1 cellular context compared by ENCODE assay signal in genomic region chr5:143168877-143169810, GRCh38.
TF ChIP-seq lines count a peak whose summit lies in the region.

No MANE protein-coding gene starts in this region.

TF ChIP-seq in HepG2, 621 proteins besides CTCF, POLR2A, EP300 and RAD21 (continued from another document and continues in another):
- TF ChIP-seq, protein P1, sequence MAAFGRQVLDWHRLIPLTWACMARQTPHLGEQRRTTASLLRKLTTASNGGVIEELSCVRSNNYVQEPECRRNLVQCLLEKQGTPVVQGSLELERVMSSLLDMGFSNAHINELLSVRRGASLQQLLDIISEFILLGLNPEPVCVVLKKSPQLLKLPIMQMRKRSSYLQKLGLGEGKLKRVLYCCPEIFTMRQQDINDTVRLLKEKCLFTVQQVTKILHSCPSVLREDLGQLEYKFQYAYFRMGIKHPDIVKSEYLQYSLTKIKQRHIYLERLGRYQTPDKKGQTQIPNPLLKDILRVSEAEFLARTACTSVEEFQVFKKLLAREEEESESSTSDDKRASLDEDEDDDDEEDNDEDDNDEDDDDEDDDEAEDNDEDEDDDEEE (CRISPR knock-in tag; IDR thresholded peaks at IDR 0.05), result no peak
- no peak for TF ChIP-seq FIP1L1 (IDR thresholded peaks at IDR 0.05; ENCODE audit: borderline replicate concordance, insufficient read depth, low read depth, low read length)
- TF ChIP-seq ZNF788 (CRISPR knock-in tag; IDR thresholded peaks at IDR 0.05; ENCODE audit: borderline replicate concordance), result no peak
- no peak for TF ChIP-seq ZFP36L1 (CRISPR knock-in tag; IDR thresholded peaks at IDR 0.05)
- TF ChIP-seq ZMAT3 (CRISPR knock-in tag; conservative IDR thresholded peaks at IDR 0.05), result no peak
- no peak for TF ChIP-seq JDP2 (CRISPR knock-in tag; IDR thresholded peaks at IDR 0.05; ENCODE audit: borderline replicate concordance)
- no peak for TF ChIP-seq THAP11 (CRISPR knock-in tag; IDR thresholded peaks at IDR 0.05)
- TF ChIP-seq FOXP1 (IDR thresholded peaks at IDR 0.05), result no peak
- no peak for TF ChIP-seq FOXP1 (CRISPR knock-in tag; IDR thresholded peaks at IDR 0.05)
- TF ChIP-seq, protein P2, sequence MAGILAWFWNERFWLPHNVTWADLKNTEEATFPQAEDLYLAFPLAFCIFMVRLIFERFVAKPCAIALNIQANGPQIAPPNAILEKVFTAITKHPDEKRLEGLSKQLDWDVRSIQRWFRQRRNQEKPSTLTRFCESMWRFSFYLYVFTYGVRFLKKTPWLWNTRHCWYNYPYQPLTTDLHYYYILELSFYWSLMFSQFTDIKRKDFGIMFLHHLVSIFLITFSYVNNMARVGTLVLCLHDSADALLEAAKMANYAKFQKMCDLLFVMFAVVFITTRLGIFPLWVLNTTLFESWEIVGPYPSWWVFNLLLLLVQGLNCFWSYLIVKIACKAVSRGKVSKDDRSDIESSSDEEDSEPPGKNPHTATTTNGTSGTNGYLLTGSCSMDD (CRISPR knock-in tag; IDR thresholded peaks at IDR 0.05), result no peak
- TF ChIP-seq PHB2 (IDR thresholded peaks at IDR 0.05; ENCODE audit: partially characterized antibody), result no peak
- TF ChIP-seq ZNF614 (CRISPR knock-in tag; IDR thresholded peaks at IDR 0.05; ENCODE audit: borderline replicate concordance), result no peak
- no peak for TF ChIP-seq SCMH1 (CRISPR knock-in tag; IDR thresholded peaks at IDR 0.05; ENCODE audit: borderline replicate concordance)
- TF ChIP-seq HNF4A (CRISPR knock-in tag; IDR thresholded peaks at IDR 0.05), result 0 out of 2 replicates have a peak, but pooled peaks have one; percentile 4
- no peak for TF ChIP-seq CCAR2 (optimal IDR thresholded peaks at IDR 0.05; ENCODE audit: low read depth, low read length)
- no peak for TF ChIP-seq ZNF431 (CRISPR knock-in tag; IDR thresholded peaks at IDR 0.05; ENCODE audit: borderline replicate concordance, low read depth)
- TF ChIP-seq ZNF3 (CRISPR knock-in tag; IDR thresholded peaks at IDR 0.05), result peak; percentile 69; the same call in 1 of the 2 replicates
- TF ChIP-seq, protein P3, sequence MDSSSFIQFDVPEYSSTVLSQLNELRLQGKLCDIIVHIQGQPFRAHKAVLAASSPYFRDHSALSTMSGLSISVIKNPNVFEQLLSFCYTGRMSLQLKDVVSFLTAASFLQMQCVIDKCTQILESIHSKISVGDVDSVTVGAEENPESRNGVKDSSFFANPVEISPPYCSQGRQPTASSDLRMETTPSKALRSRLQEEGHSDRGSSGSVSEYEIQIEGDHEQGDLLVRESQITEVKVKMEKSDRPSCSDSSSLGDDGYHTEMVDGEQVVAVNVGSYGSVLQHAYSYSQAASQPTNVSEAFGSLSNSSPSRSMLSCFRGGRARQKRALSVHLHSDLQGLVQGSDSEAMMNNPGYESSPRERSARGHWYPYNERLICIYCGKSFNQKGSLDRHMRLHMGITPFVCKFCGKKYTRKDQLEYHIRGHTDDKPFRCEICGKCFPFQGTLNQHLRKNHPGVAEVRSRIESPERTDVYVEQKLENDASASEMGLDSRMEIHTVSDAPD (CRISPR knock-in tag; IDR thresholded peaks at IDR 0.05), result no peak
- TF ChIP-seq, protein P4, sequence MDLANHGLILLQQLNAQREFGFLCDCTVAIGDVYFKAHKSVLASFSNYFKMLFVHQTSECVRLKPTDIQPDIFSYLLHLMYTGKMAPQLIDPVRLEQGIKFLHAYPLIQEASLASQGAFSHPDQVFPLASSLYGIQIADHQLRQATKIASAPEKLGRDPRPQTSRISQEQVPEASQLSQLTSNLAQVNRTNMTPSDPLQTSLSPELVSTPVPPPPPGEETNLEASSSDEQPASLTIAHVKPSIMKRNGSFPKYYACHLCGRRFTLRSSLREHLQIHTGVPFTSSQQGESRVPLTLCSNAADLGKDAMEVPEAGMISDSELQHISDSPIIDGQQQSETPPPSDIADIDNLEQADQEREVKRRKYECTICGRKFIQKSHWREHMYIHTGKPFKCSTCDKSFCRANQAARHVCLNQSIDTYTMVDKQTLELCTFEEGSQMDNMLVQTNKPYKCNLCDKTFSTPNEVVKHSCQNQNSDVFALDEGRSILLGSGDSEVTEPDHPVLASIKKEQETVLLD (CRISPR knock-in tag; IDR thresholded peaks at IDR 0.05; ENCODE audit: low read depth), result no peak
- no peak for TF ChIP-seq ZNF460 (CRISPR knock-in tag; IDR thresholded peaks at IDR 0.05; ENCODE audit: borderline replicate concordance)
- TF ChIP-seq, protein P5, sequence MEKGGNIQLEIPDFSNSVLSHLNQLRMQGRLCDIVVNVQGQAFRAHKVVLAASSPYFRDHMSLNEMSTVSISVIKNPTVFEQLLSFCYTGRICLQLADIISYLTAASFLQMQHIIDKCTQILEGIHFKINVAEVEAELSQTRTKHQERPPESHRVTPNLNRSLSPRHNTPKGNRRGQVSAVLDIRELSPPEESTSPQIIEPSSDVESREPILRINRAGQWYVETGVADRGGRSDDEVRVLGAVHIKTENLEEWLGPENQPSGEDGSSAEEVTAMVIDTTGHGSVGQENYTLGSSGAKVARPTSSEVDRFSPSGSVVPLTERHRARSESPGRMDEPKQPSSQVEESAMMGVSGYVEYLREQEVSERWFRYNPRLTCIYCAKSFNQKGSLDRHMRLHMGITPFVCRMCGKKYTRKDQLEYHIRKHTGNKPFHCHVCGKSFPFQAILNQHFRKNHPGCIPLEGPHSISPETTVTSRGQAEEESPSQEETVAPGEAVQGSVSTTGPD (CRISPR knock-in tag; IDR thresholded peaks at IDR 0.05), result no peak
- TF ChIP-seq ZNF333 (CRISPR knock-in tag; IDR thresholded peaks at IDR 0.05; ENCODE audit: borderline replicate concordance), result no peak
- TF ChIP-seq, protein P6, sequence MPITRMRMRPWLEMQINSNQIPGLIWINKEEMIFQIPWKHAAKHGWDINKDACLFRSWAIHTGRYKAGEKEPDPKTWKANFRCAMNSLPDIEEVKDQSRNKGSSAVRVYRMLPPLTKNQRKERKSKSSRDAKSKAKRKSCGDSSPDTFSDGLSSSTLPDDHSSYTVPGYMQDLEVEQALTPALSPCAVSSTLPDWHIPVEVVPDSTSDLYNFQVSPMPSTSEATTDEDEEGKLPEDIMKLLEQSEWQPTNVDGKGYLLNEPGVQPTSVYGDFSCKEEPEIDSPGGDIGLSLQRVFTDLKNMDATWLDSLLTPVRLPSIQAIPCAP (CRISPR knock-in tag; IDR thresholded peaks at IDR 0.05; ENCODE audit: low read depth), result no peak
- no peak for TF ChIP-seq BCLAF1 (IDR thresholded peaks at IDR 0.05)
- no peak for TF ChIP-seq RNF2 (conservative IDR thresholded peaks at IDR 0.05; ENCODE audit: low read depth)
- no peak for TF ChIP-seq NBN (conservative IDR thresholded peaks at IDR 0.05)
- no peak for TF ChIP-seq FLYWCH1 (CRISPR knock-in tag; IDR thresholded peaks at IDR 0.05)
- no peak for TF ChIP-seq TBP (CRISPR knock-in tag; IDR thresholded peaks at IDR 0.05)
- no peak for TF ChIP-seq SOX6 (IDR thresholded peaks at IDR 0.05)
- peak; percentile 41; the same call in 1 of the 2 replicates for TF ChIP-seq SOX6 (CRISPR knock-in tag; IDR thresholded peaks at IDR 0.05)
- no peak for TF ChIP-seq THYN1 (CRISPR knock-in tag; IDR thresholded peaks at IDR 0.05; ENCODE audit: borderline replicate concordance, low read depth)
- TF ChIP-seq CEBPB (IDR thresholded peaks at IDR 0.05; ENCODE audit: borderline replicate concordance, low read depth, low read length), result peak; percentile 40; the same call in 1 of the 2 replicates
- peak; percentile 47; the same call in 1 of the 2 replicates for TF ChIP-seq GATAD2A (CRISPR knock-in tag; IDR thresholded peaks at IDR 0.05)
- TF ChIP-seq SMYD3 (CRISPR knock-in tag; IDR thresholded peaks at IDR 0.05), result no peak
- TF ChIP-seq RFXAP (CRISPR knock-in tag; IDR thresholded peaks at IDR 0.05; ENCODE audit: borderline replicate concordance), result no peak
- TF ChIP-seq SKI (IDR thresholded peaks at IDR 0.05; ENCODE audit: partially characterized antibody), result no peak
- TF ChIP-seq DR1 (CRISPR knock-in tag; IDR thresholded peaks at IDR 0.05), result no peak
- no peak for TF ChIP-seq E2F5 (CRISPR knock-in tag; conservative IDR thresholded peaks at IDR 0.05)
- TF ChIP-seq ZIK1 (CRISPR knock-in tag; IDR thresholded peaks at IDR 0.05; ENCODE audit: borderline replicate concordance, low read depth), result no peak
- no peak for TF ChIP-seq JUNB (CRISPR knock-in tag; IDR thresholded peaks at IDR 0.05; ENCODE audit: borderline replicate concordance)
- no peak for TF ChIP-seq PHF20 (CRISPR knock-in tag; IDR thresholded peaks at IDR 0.05)
- TF ChIP-seq ZNF550 (CRISPR knock-in tag; IDR thresholded peaks at IDR 0.05; ENCODE audit: borderline replicate concordance), result no peak
- TF ChIP-seq ZNF251 (CRISPR knock-in tag; IDR thresholded peaks at IDR 0.05), result no peak
- TF ChIP-seq ZNF329 (CRISPR knock-in tag; IDR thresholded peaks at IDR 0.05; ENCODE audit: low read depth), result peak; percentile 80; the same call in 1 of the 2 replicates
- no peak for TF ChIP-seq BCL6 (CRISPR knock-in tag; IDR thresholded peaks at IDR 0.05)
- TF ChIP-seq ZNF382 (CRISPR knock-in tag; IDR thresholded peaks at IDR 0.05; ENCODE audit: borderline replicate concordance), result no peak
- no peak for TF ChIP-seq ZNF558 (CRISPR knock-in tag; IDR thresholded peaks at IDR 0.05; ENCODE audit: borderline replicate concordance)
- no peak for TF ChIP-seq ZNF704 (CRISPR knock-in tag; IDR thresholded peaks at IDR 0.05; ENCODE audit: borderline replicate concordance)
- no peak for TF ChIP-seq ONECUT2 (CRISPR knock-in tag; IDR thresholded peaks at IDR 0.05)
- no peak for TF ChIP-seq RARA (CRISPR knock-in tag; IDR thresholded peaks at IDR 0.05)
- no peak for TF ChIP-seq MAZ (IDR thresholded peaks at IDR 0.05; ENCODE audit: borderline replicate concordance, low read depth, low read length)
- no peak for TF ChIP-seq MAZ (CRISPR knock-in tag; IDR thresholded peaks at IDR 0.05; ENCODE audit: low read depth)
- TF ChIP-seq, protein P7, sequence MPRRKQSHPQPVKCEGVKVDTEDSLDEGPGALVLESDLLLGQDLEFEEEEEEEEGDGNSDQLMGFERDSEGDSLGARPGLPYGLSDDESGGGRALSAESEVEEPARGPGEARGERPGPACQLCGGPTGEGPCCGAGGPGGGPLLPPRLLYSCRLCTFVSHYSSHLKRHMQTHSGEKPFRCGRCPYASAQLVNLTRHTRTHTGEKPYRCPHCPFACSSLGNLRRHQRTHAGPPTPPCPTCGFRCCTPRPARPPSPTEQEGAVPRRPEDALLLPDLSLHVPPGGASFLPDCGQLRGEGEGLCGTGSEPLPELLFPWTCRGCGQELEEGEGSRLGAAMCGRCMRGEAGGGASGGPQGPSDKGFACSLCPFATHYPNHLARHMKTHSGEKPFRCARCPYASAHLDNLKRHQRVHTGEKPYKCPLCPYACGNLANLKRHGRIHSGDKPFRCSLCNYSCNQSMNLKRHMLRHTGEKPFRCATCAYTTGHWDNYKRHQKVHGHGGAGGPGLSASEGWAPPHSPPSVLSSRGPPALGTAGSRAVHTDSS (CRISPR knock-in tag; conservative IDR thresholded peaks at IDR 0.05), result no peak
- TF ChIP-seq ZBTB8A (CRISPR knock-in tag; IDR thresholded peaks at IDR 0.05; ENCODE audit: borderline replicate concordance, low read depth), result no peak
- TF ChIP-seq ZNF225 (CRISPR knock-in tag; IDR thresholded peaks at IDR 0.05), result no peak
- TF ChIP-seq CEBPG (CRISPR knock-in tag; IDR thresholded peaks at IDR 0.05), result peak; percentile 59
- 0 out of 2 replicates have a peak, but pooled peaks have one; percentile 49 for TF ChIP-seq ZNF644 (CRISPR knock-in tag; IDR thresholded peaks at IDR 0.05; ENCODE audit: low read depth)
- TF ChIP-seq, protein P8, sequence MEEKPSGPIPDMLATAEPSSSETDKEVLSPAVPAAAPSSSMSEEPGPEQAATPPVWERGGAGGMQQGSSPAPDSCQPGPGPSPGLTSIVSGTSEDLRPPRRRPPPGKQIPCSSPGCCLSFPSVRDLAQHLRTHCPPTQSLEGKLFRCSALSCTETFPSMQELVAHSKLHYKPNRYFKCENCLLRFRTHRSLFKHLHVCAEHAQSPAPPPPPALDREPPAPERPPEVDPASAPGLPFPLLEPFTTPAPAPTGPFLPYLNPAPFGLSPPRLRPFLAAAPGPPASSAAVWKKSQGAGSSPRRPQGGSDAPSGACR (CRISPR knock-in tag; IDR thresholded peaks at IDR 0.05), result no peak
- TF ChIP-seq WIZ (CRISPR knock-in tag; IDR thresholded peaks at IDR 0.05), result no peak
- no peak for TF ChIP-seq GABPB1 (CRISPR knock-in tag; IDR thresholded peaks at IDR 0.05)
- no peak for TF ChIP-seq DMAP1 (CRISPR knock-in tag; IDR thresholded peaks at IDR 0.05)
